8 cellular contexts compared by ENCODE assay signal in the genomic region with DNA sequence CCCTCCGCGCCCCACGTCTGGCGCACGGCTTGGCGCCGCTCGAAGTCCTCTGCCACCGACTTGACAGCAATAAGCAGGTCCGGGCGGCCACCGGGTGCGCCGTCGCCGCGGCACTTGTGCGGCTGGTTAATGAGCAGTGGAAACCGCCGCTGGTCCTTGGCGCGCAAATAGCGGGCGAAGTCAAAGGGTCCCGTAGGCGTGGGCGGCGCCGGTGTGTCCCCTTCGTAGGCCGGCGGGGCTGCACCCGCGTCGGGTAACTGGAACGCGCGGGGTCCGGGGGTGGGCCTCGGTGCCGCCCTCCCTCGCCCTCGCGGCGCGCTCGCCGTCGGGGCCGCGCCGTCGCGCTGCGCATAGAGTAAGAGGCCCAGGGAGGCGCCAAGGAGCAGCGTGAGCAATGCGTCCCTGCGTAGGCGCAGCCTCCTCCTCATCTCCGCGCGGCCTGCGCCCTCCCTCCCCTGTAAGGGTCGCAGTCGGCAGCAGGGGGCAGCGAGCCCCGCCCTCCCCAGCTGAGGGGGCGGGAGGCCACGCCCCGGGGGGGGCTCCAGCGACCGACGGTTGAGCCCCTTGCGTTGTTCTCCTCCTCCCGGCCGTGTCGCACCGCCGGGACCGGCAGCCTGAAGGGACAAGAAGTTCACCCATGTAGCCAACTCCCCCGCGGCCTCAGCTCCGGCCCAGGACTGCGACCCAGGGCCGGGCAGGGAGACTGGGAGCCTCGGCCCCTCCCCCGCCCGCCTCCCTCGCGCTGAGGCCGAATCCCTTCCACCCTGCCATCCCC. TPM values are rescaled to one million over a fixed set of nuclear protein-coding genes. Genes with fewer than 3 reads are reported as not detected.
DNase-seq lines count a peak whose midpoint lies in the region; ATAC-seq and TF ChIP-seq lines count a peak whose summit lies in the region.

No MANE protein-coding gene starts in this region.

- H3K27me3 ChIP-seq in GM23338 (ENCODE audit: insufficient read depth) = peaks cover 72% of the 10 kb centered on the region
- no peaks in the 10 kb centered on the region for H3K27me3 ChIP-seq in body of pancreas

- H3K36me3 ChIP-seq in GM23338 (ENCODE audit: insufficient read depth) (no peaks in the 10 kb centered on the region), body of pancreas (replicated peaks in 1 of 2; ENCODE audit: insufficient read depth in 1 of 2, low read depth in 2 of 2) (peaks cover 5 to 7% of the 10 kb centered on the region in 2 donors)

- H3F3A ChIP-seq in GM23338 (replicated peaks; ENCODE audit: low read depth) = 0 out of 2 replicates have a peak, but pooled peaks cover 7% of the 10 kb centered on the region

- intact Hi-C loops in body of pancreas (cut with DNase I) = loop anchor here (5.0 kb wide), 2 partner anchors 133 to 173 kb away; no protein-coding TSS in a partner anchor

- peak overlapping the region; percentile 75; the same call in 2 of the 3 replicates for H3K4me3 Mint-ChIP-seq in GM23338

- H3K4me2 ChIP-seq in GM23338 = peak overlapping the region; percentile 94

- H3K27ac ChIP-seq in GM23338 (ENCODE audit: low read depth) (no peak overlapping the region), body of pancreas (peak overlapping the region; percentile 17 to 61 (median 38))

- H3K4me1 ChIP-seq in GM23338 (ENCODE audit: insufficient read depth) = peaks cover 6% of the 10 kb centered on the region; the same call in 1 of the 2 replicates
- peaks cover 23% of the 10 kb centered on the region for H3K4me1 ChIP-seq in body of pancreas

- DNase-seq in ELF-1 (ENCODE audit: low read depth, low spot score) (peak; percentile 83), GM23338 (ENCODE audit: low spot score) (peak; percentile 83), OCI-M1 (lab: John Stamatoyannopoulos, UW) (peak; percentile 18), body of pancreas (peak in 2 of 4 donors; percentile 28 to 37), islet precursor cell (peak; percentile 81), NCI-H1930 (lab: John Stamatoyannopoulos, UW) (no peak), GOT3 (lab: John Stamatoyannopoulos, UW) (no peak)
- peak; percentile 56 for DNase-seq in stimulated activated CD4-positive, alpha-beta T cell treated with anti-CD3 and anti-CD28 coated beads, Interleukin-4, amount 100 ng/mL, for 1 hour

- no peaks in the 10 kb centered on the region; the same call in 1 of the 2 replicates for H4K20me1 ChIP-seq in GM23338 (replicated peaks; ENCODE audit: insufficient read depth)

- H3K9me2 ChIP-seq in GM23338 (ENCODE audit: insufficient read depth) = no peaks in the 10 kb centered on the region

- no peaks in the 10 kb centered on the region for H3K9me3 ChIP-seq in body of pancreas

- peak; percentile 67 for ATAC-seq in GM23338
- ATAC-seq in body of pancreas = peak; percentile 29

- H3K4me1 Mint-ChIP-seq in GM23338 = peaks cover 10% of the 10 kb centered on the region; the same call in 2 of the 3 replicates

- H3K4me3 ChIP-seq in GM23338 (peak overlapping the region; percentile 77), body of pancreas (peak overlapping the region; percentile 14 to 31)

- no peaks in the 10 kb centered on the region for H3K79me2 ChIP-seq in GM23338 (replicated peaks; ENCODE audit: insufficient read depth)

- TF ChIP-seq CTCF in GM23338 (conservative IDR thresholded peaks at IDR 0.05; ENCODE audit: low read depth in 2 of 2) (peak in 1 of 2 experiments; percentile 24; a peak in 1 of 4 replicates), body of pancreas (IDR thresholded peaks at IDR 0.05) (peak in 1 of 7 experiments; percentile 1)

- WGBS in body of pancreas, 2 donors = 6% methylated on average over 89 of the region's 92 CpGs; no CpG with 5 or more reads in 1 of the 2 donors

- H3K27me3 Mint-ChIP-seq in GM23338 (ENCODE audit: insufficient read depth, low read depth, poor library complexity) = peaks cover 52% of the 10 kb centered on the region

- peak in 1 of 3 donors; percentile 5 for TF ChIP-seq POLR2A in body of pancreas (IDR thresholded peaks at IDR 0.05)

- peak overlapping the region; percentile 97 for H2AFZ ChIP-seq in GM23338

- H3K27ac Mint-ChIP-seq in GM23338 = no peak overlapping the region

- peaks cover 16% of the 10 kb centered on the region for H3K36me3 Mint-ChIP-seq in GM23338 (ENCODE audit: low read depth)

- H3K9me3 Mint-ChIP-seq in GM23338 = no peaks in the 10 kb centered on the region

TF ChIP-seq in GM23338, 12 proteins besides CTCF, POLR2A, EP300 and RAD21 (continues in another document):
- TF ChIP-seq STAT1 (IDR thresholded peaks at IDR 0.05; ENCODE audit: unreplicated experiment) (no peak), EZH2 (IDR thresholded peaks at IDR 0.05; ENCODE audit: low read depth, unreplicated experiment) (no peak), EZH2phosphoT487 (IDR thresholded peaks at IDR 0.05; ENCODE audit: unreplicated experiment) (no peak), CREB1 (CRISPR knock-in tag; IDR thresholded peaks at IDR 0.05; ENCODE audit: low read depth) (peak; percentile 55)
- TF ChIP-seq, protein P1, sequence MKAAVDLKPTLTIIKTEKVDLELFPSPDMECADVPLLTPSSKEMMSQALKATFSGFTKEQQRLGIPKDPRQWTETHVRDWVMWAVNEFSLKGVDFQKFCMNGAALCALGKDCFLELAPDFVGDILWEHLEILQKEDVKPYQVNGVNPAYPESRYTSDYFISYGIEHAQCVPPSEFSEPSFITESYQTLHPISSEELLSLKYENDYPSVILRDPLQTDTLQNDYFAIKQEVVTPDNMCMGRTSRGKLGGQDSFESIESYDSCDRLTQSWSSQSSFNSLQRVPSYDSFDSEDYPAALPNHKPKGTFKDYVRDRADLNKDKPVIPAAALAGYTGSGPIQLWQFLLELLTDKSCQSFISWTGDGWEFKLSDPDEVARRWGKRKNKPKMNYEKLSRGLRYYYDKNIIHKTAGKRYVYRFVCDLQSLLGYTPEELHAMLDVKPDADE (IDR thresholded peaks at IDR 0.05) = no peak

RNA-seq across cellular contexts. Expression of a gene that starts 0.6 kb away (rescaled TPM):
- 6.8 and 7.0 TPM in 2 replicates for total RNA-seq in GM23338 (2014; rRNA removed; shearing (Covaris generic))
- 0.99 and 1.5 TPM in 2 replicates for polyA plus RNA-seq in GM23338 (2016; fragmentation: Nextera tagmentation; extraction: Ambion mirVana)
- 1 to 10 TPM; 8.3 to 9.9 TPM for total RNA-seq in body of pancreas

RNA-seq across cellular contexts. Expression of a gene that starts 9.5 kb away (rescaled TPM):
- 0.42 TPM in 1 of 2 replicates, not detected in the other for total RNA-seq in GM23338 (2014; rRNA removed; shearing (Covaris generic))
- polyA plus RNA-seq in GM23338 (2016; fragmentation: Nextera tagmentation; extraction: Ambion mirVana) = 0.50 and 0.55 TPM in 2 replicates
- total RNA-seq in body of pancreas = 10 to 100 TPM; 25.7 to 25.9 TPM

RNA-seq across cellular contexts. Expression of a gene that starts 9.5 kb away (rescaled TPM):
- not detected in 2 replicates for total RNA-seq in GM23338 (2014; rRNA removed; shearing (Covaris generic))
- 0.26 TPM in 1 of 2 replicates, not detected in the other for polyA plus RNA-seq in GM23338 (2016; fragmentation: Nextera tagmentation; extraction: Ambion mirVana)
- 100 to 1,000 TPM in 1 of 2 donors, 10 to 100 TPM in 1; 73.9 to 104 TPM for total RNA-seq in body of pancreas

RNA-seq across cellular contexts. Expression of a gene that starts 14.3 kb away (rescaled TPM):
- 1.3 TPM in 1 of 2 replicates, not detected in the other for total RNA-seq in GM23338 (2014; rRNA removed; shearing (Covaris generic))
- 0.19 TPM in 1 of 2 replicates, not detected in the other for polyA plus RNA-seq in GM23338 (2016; fragmentation: Nextera tagmentation; extraction: Ambion mirVana)
- 100 to 1,000 TPM in 1 of 2 donors, 10 to 100 TPM in 1; 76.8 to 352 TPM for total RNA-seq in body of pancreas

RNA-seq across cellular contexts. Expression of a gene that starts 20.1 kb away (rescaled TPM):
- total RNA-seq in GM23338 (2014; rRNA removed; shearing (Covaris generic)) = 0.27 and 3.3 TPM in 2 replicates
- polyA plus RNA-seq in GM23338 (2016; fragmentation: Nextera tagmentation; extraction: Ambion mirVana) = 2.7 and 4.0 TPM in 2 replicates
- 10 to 100 TPM; 51.1 to 78.8 TPM for total RNA-seq in body of pancreas

Comparison
In these comparisons a context has a peak if more than half of its experiments do, and no peak if none do; other contexts are left out.
1. DNase-seq: peak in ELF-1 (single experiment), GM23338 (single experiment), OCI-M1 (single experiment), islet precursor cell (single experiment) and stimulated activated CD4-positive, alpha-beta T cell treated with anti-CD3 and anti-CD28 coated beads, Interleukin-4, amount 100 ng/mL, for 1 hour (single experiment); none in NCI-H1930 (0 of 2) and GOT3 (single experiment).
2. RNA of a gene that starts 9.5 kb away (total RNA-seq): 25.7 to 25.9 TPM in body of pancreas; 0.42 TPM in GM23338; every median in the first group is over 10 times any median in the second.
3. RNA of a gene that starts 9.5 kb away (total RNA-seq): 73.9 to 104 TPM in body of pancreas; not detected in GM23338; every median in the first group is over 10 times any median in the second.